7 cellular contexts compared by ENCODE assay signal in genomic region chr5:175943253-175943652, GRCh38. TPM values are rescaled to one million over a fixed set of nuclear protein-coding genes. Genes with fewer than 3 reads are reported as not detected.
DNase-seq lines count a peak whose midpoint lies in the region; ATAC-seq and TF ChIP-seq lines count a peak whose summit lies in the region.
"Not testable (repeated sequence)": the region's sequence is repeated elsewhere in the genome, so short reads cannot be mapped to it uniquely, and the experiment has no call there.

No MANE protein-coding gene starts in this region.

- H3F3A ChIP-seq in GM23338 (replicated peaks; ENCODE audit: low read depth), result not testable (repeated sequence)

- not testable (repeated sequence) for H3K36me3 ChIP-seq in GM23338 (ENCODE audit: insufficient read depth); mucosa of descending colon (ENCODE audit: low read depth); upper lobe of right lung
- H3K36me3 ChIP-seq in spleen, result peaks cover 0 to 15% (median 0%) of the 10 kb centered on the region in 6 donors

- H3K27ac Mint-ChIP-seq in GM23338, WTC11: not testable (repeated sequence)

- not testable (repeated sequence) for H3K4me3 ChIP-seq in GM23338, mucosa of descending colon, spleen, upper lobe of right lung

- POLR2A ChIA-PET in WTC11 (lab: Charles Lee), result not testable (repeated sequence)

- H3K9me3 ChIP-seq in mucosa of descending colon, spleen, upper lobe of right lung: not testable (repeated sequence)

- ATAC-seq in GM23338, result peak; percentile 62
- peak; percentile 44; the same call in 1 of the 2 replicates for ATAC-seq in WTC11
- peak; percentile 28 for ATAC-seq in esophagus mucosa
- peak; percentile 69 for ATAC-seq in left colon
- ATAC-seq in mucosa of descending colon, result peak; percentile 56
- ATAC-seq in upper lobe of right lung, result peak; percentile 35

- not testable (repeated sequence) for H3K27ac ChIP-seq in GM23338 (ENCODE audit: low read depth); spleen; upper lobe of right lung

- not testable (repeated sequence) for H3K79me2 ChIP-seq in GM23338 (replicated peaks; ENCODE audit: insufficient read depth)

- TF ChIP-seq POLR2A in spleen (IDR thresholded peaks at IDR 0.05), result not testable (repeated sequence)

- DNase-seq in GM23338 (ENCODE audit: low spot score); WTC11 (ENCODE audit: low spot score); left colon; mucosa of descending colon; upper lobe of right lung: not testable (repeated sequence)
- peak; percentile 34 for DNase-seq in spleen

- intact Hi-C loops in left colon (cut with DNase I, micrococcal nuclease); mucosa of descending colon (cut with DNase I, micrococcal nuclease); spleen (cut with DNase I; ENCODE audit: low total_unique reads); upper lobe of right lung (cut with DNase I): not testable (repeated sequence)

- H3K4me1 Mint-ChIP-seq in GM23338, WTC11: not testable (repeated sequence)

- H4K20me1 ChIP-seq in GM23338 (replicated peaks; ENCODE audit: insufficient read depth), result not testable (repeated sequence)

- not testable (repeated sequence) for H3K9me3 Mint-ChIP-seq in GM23338, WTC11

- 94 to 100% (median 96%) methylated on average over 1 to 4 of the region's 7 CpGs for WGBS in spleen, 5 donors

- CTCF ChIA-PET in WTC11 (lab: Charles Lee), result not testable (repeated sequence)

- not testable (repeated sequence) for H3K4me3 Mint-ChIP-seq in GM23338, WTC11

- not testable (repeated sequence) for H2AFZ ChIP-seq in GM23338

- H3K4me1 ChIP-seq in GM23338 (ENCODE audit: insufficient read depth); mucosa of descending colon (ENCODE audit: low read depth); spleen; upper lobe of right lung: not testable (repeated sequence)

- not testable (repeated sequence) for H3K27me3 ChIP-seq in GM23338 (ENCODE audit: insufficient read depth); spleen (replicated peaks in 1 of 7); upper lobe of right lung

- H3K36me3 Mint-ChIP-seq in GM23338 (ENCODE audit: low read depth), result peaks cover 14% of the 10 kb centered on the region
- H3K36me3 Mint-ChIP-seq in WTC11, result peaks cover 18% of the 10 kb centered on the region

- H3K27me3 Mint-ChIP-seq in GM23338 (ENCODE audit: insufficient read depth, low read depth, poor library complexity); WTC11 (ENCODE audit: low read depth): not testable (repeated sequence)

- H3K4me2 ChIP-seq in GM23338, result not testable (repeated sequence)

- H3K9me2 ChIP-seq in GM23338 (ENCODE audit: insufficient read depth), result not testable (repeated sequence)

- not testable (repeated sequence) for TF ChIP-seq CTCF in GM23338 (conservative IDR thresholded peaks at IDR 0.05; ENCODE audit: low read depth in 2 of 2); WTC11 (IDR thresholded peaks at IDR 0.05); mucosa of descending colon (IDR thresholded peaks at IDR 0.05); spleen (IDR thresholded peaks at IDR 0.05 in 8 of 11, conservative IDR thresholded peaks at IDR 0.05 in 3 of 11); upper lobe of right lung (IDR thresholded peaks at IDR 0.05)

RNA-seq across cellular contexts. Expression of gene THOC3, which starts 24.9 kb away (rescaled TPM):
- total RNA-seq in GM23338 (2014; rRNA removed; shearing (Covaris generic)), result 146 and 152 TPM in 2 replicates
- polyA plus RNA-seq in GM23338 (2016; fragmentation: Nextera tagmentation; extraction: Ambion mirVana) (66.7 and 66.9 TPM in 2 replicates), spleen (10 to 100 TPM; 17.5 to 32.2 (median 21.2) TPM)
- total RNA-seq in WTC11 (2021) (119 to 125 TPM (median 124 TPM) in 3 replicates), esophagus mucosa (155 TPM), left colon (10 to 100 TPM; 22.3 to 27.0 TPM), mucosa of descending colon (10 to 100 TPM; 29.4 to 34.1 (median 30.7) TPM), spleen (10 to 100 TPM; 23.7 to 62.2 (median 37.1) TPM), upper lobe of right lung (22.8 TPM)
